24 cellular contexts compared by ENCODE assay signal in the genomic region with DNA sequence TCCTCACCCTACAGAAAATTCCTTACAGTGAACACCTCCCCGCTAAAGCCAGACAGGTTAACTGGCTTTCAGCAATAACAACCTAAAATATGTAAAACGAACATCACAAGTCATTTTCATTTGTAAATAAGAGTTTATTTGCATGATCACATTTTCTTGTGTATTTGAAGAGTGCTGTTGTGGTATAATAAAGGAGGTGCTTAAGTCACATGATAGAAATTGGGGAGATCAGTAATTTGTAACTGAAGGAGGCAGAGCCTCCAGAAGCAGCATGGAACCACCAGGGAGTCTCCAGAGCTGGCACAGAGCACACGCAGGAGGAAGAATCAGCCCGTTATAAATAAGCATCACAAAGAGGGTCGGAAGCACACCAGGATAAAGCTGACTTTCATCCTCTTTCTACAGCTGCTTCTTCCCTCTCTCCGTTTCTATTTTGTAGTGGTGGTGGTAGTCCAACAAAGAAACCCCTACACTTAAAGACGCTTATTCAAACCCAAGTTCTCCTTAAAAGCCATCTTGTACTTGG.
"Had no signal": no experiment of that assay in that cellular context is flagged by ENCODE, and none has a peak within 500 bp of the region (broad histone marks: within the 10 kb centered on the region; RNA-seq: fewer than 3 reads in every experiment).

No MANE protein-coding gene starts in this region.

- H3K36me3 Mint-ChIP-seq: activated CD4-positive, alpha-beta memory T cell treated with anti-CD3 and anti-CD28 coated beads for 36 hours had no signal

- H3K9me3 Mint-ChIP-seq: activated CD4-positive, alpha-beta memory T cell treated with anti-CD3 and anti-CD28 coated beads for 36 hours; activated naive CD4-positive, alpha-beta T cell treated with anti-CD3 and anti-CD28 coated beads for 36 hours; activated naive CD8-positive, alpha-beta T cell treated with anti-CD3 and anti-CD28 coated beads, Interleukin-2, amount 10 ng/mL, durations not matched to agents 7 days and 5 days; central memory CD8-positive, alpha-beta T cell; immature natural killer cell; naive thymus-derived CD8-positive, alpha-beta T cell; T-helper 1 cell treated with Interleukin-12 subunit alpha and Interleukin-12 subunit beta and Interleukin-4 antibody, amounts not matched to agents 30 μg/mL and 1 μg/mL, for 36 hours had no signal

- H3K27me3 ChIP-seq: breast epithelium, heart right ventricle, left lung, ovary, right atrium auricular region, spleen had no signal

- DNase-seq: activated CD4-positive, alpha-beta memory T cell treated with anti-CD3 and anti-CD28 coated beads for 36 hours; activated CD4-positive, alpha-beta T cell treated with anti-CD3 and anti-CD28 coated beads for 48 hours; activated CD4-positive, CD25-positive, alpha-beta regulatory T cell; activated effector memory CD4-positive, alpha-beta T cell treated with Interleukin-2 at 50 U/mL for 16 hours; activated naive CD4-positive, alpha-beta T cell treated with anti-CD3 and anti-CD28 coated beads for 36 hours; activated naive CD8-positive, alpha-beta T cell treated with anti-CD3 and anti-CD28 coated beads, Interleukin-2, amount 10 ng/mL, durations not matched to agents 7 days and 5 days; activated T-cell treated with anti-CD3 and anti-CD28 coated beads, Interleukin-2, amount 50 U/mL, for 48 hours; amniotic stem cell; heart right ventricle; immature natural killer cell; kidney glomerular epithelial cell; left lung; naive thymus-derived CD8-positive, alpha-beta T cell; ovary; spleen; stimulated activated CD4-positive, alpha-beta T cell treated with anti-CD3 and anti-CD28 coated beads, Interleukin-4, amount 100 ng/mL, for 24 hours; stimulated activated naive CD8-positive, alpha-beta T cell treated with anti-CD3 and anti-CD28 coated beads, Interleukin-15, Interleukin-2, amounts not matched to agents 100 U/mL and 50 U/mL, for 24 hours had no signal

- H3K4me1 ChIP-seq: breast epithelium, left lung, prostate gland, right atrium auricular region had no signal

- H3K9me3 ChIP-seq: breast epithelium, left lung, ovary, prostate gland, right atrium auricular region, spleen had no signal

- H3K27me3 Mint-ChIP-seq: activated CD4-positive, alpha-beta memory T cell treated with anti-CD3 and anti-CD28 coated beads for 36 hours; activated naive CD8-positive, alpha-beta T cell treated with anti-CD3 and anti-CD28 coated beads, Interleukin-2, amount 10 ng/mL, durations not matched to agents 7 days and 5 days; central memory CD8-positive, alpha-beta T cell; naive thymus-derived CD8-positive, alpha-beta T cell had no signal

- H3K27ac ChIP-seq: breast epithelium, coronary artery, heart right ventricle, left lung, ovary, prostate gland, right atrium auricular region, spleen had no signal

- H3K4me1 Mint-ChIP-seq: activated naive CD8-positive, alpha-beta T cell treated with anti-CD3 and anti-CD28 coated beads, Interleukin-2, amount 10 ng/mL, durations not matched to agents 7 days and 5 days; central memory CD8-positive, alpha-beta T cell had no signal

- H3K4me3 ChIP-seq: breast epithelium, coronary artery, heart right ventricle, left lung, lung, ovary, prostate gland, right atrium auricular region, spleen had no signal

- H3K36me3 ChIP-seq: breast epithelium, left lung, ovary, prostate gland, right atrium auricular region had no signal

- H3K4me3 Mint-ChIP-seq: activated CD4-positive, alpha-beta memory T cell treated with anti-CD3 and anti-CD28 coated beads for 36 hours; activated naive CD4-positive, alpha-beta T cell treated with anti-CD3 and anti-CD28 coated beads for 36 hours; activated naive CD8-positive, alpha-beta T cell treated with anti-CD3 and anti-CD28 coated beads, Interleukin-2, amount 10 ng/mL, durations not matched to agents 7 days and 5 days; central memory CD8-positive, alpha-beta T cell; immature natural killer cell; naive thymus-derived CD8-positive, alpha-beta T cell; T-helper 1 cell treated with Interleukin-12 subunit alpha and Interleukin-12 subunit beta and Interleukin-4 antibody, amounts not matched to agents 30 μg/mL and 1 μg/mL, for 36 hours had no signal

- H3K27ac Mint-ChIP-seq: activated CD4-positive, alpha-beta memory T cell treated with anti-CD3 and anti-CD28 coated beads for 36 hours; activated naive CD8-positive, alpha-beta T cell treated with anti-CD3 and anti-CD28 coated beads, Interleukin-2, amount 10 ng/mL, durations not matched to agents 7 days and 5 days; naive thymus-derived CD8-positive, alpha-beta T cell; T-helper 1 cell treated with Interleukin-12 subunit alpha and Interleukin-12 subunit beta and Interleukin-4 antibody, amounts not matched to agents 30 μg/mL and 1 μg/mL, for 36 hours had no signal

- ATAC-seq: heart right ventricle; left lung; naive thymus-derived CD8-positive, alpha-beta T cell; stimulated activated naive CD8-positive, alpha-beta T cell treated with anti-CD3 and anti-CD28 coated beads, Interleukin-15, Interleukin-2, amounts not matched to agents 100 U/mL and 50 U/mL, for 24 hours had no signal
